Comparison of ENCODE assay signal across 17 cellular contexts in the genomic region with DNA sequence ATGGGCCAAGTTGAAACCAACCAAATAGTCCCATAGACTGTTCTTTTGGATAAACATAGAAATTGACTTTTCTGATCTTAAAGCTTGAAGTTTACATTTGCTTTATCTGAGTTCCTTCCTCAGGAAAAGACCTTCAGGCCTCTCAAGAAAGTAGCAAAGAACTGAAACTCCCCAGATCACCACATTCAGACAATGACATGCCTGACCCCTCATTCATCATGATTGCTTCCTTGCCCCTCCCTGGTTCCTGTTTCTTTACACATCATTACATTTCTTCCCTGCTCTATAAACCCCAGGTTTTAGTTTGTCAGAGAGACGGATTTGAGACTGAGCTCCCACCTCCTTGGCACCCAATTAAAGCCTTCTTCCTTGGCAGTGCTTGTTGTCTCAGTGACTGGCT.
DNase-seq lines count a peak whose midpoint lies in the region; ATAC-seq, FAIRE-seq and TF ChIP-seq lines count a peak whose summit lies in the region.
"Had no signal": no experiment of that assay in that cellular context is flagged by ENCODE, and none has a peak within 500 bp of the region (broad histone marks: within the 10 kb centered on the region; RNA-seq: fewer than 3 reads in every experiment).

No MANE protein-coding gene starts in this region.

- dilution Hi-C loops in endothelial cell of umbilical vein (cut with MboI; ENCODE audit: extremely low pct_ligation_motif_present, low sequenced_read_pairs), result no loop called here

- no peak overlapping the region for H3K4me2 ChIP-seq in K562 (ENCODE audit: insufficient read depth, low read length)
- no peak overlapping the region for H3K4me2 ChIP-seq in endothelial cell of umbilical vein (ENCODE audit: insufficient read depth, low read length)
- H3K4me2 ChIP-seq: BLaER1, GM23338 had no signal

- in situ Hi-C loops in K562 (cut with MboI), result no loop called here

- H3K27ac ChIP-seq in K562 (ENCODE audit: extremely low read depth, low read depth, low read length) (no peak overlapping the region), endothelial cell of umbilical vein (ENCODE audit: insufficient read depth, low read depth, low read length) (no peak overlapping the region)
- H3K27ac ChIP-seq: BLaER1 had no signal

- intact Hi-C loops in K562 (cut with micrococcal nuclease) (no loop called here), endothelial cell of umbilical vein (cut with micrococcal nuclease) (no loop called here), left ventricle myocardium superior (cut with micrococcal nuclease) (no loop called here)

- BruUV-seq in K562 (replicated peaks; lab: Mats Ljungman, UMichigan), result no TSS peak
- BruUV-seq in endothelial cell of umbilical vein (replicated peaks; lab: Mats Ljungman, UMichigan), result no TSS peak

- TF ChIP-seq CTCF in K562 (IDR thresholded peaks at IDR 0.05 in 2 of 3, conservative IDR thresholded peaks at IDR 0.05 in 1 of 3; ENCODE audit: insufficient read depth in 2 of 3, low read depth in 1 of 3, low read length in 3 of 3) (no peak), endothelial cell of umbilical vein (IDR thresholded peaks at IDR 0.05; ENCODE audit: extremely low read depth in 1 of 2, insufficient read depth in 1 of 2, low read depth in 1 of 2, low read length in 2 of 2) (no peak)

- FAIRE-seq in K562 (lab: Jason Lieb, UNC), result no peak
- FAIRE-seq in endothelial cell of umbilical vein (lab: Jason Lieb, UNC), result no peak
- FAIRE-seq: GM12892 had no signal

- peaks cover 5% of the 10 kb centered on the region for H3K9me3 ChIP-seq in K562 (replicated peaks; ENCODE audit: control insufficient read depth, insufficient read depth, low read depth, low read length)
- H3K9me3 ChIP-seq in endothelial cell of umbilical vein (replicated peaks; ENCODE audit: control insufficient read depth, insufficient read depth, low read length), result no peaks in the 10 kb centered on the region

- 36% methylated on average over 1 of the region's 1 CpG for WGBS in K562 (ENCODE audit: insufficient coverage, low coverage, missing lambda C conversion rate)

- no peaks in the 10 kb centered on the region for H3K27me3 ChIP-seq in K562 (ENCODE audit: control insufficient read depth in 2 of 2, insufficient read depth in 2 of 2, low read length in 2 of 2)
- peaks cover 8 to 14% of the 10 kb centered on the region in 2 experiments for H3K27me3 ChIP-seq in endothelial cell of umbilical vein (ENCODE audit: control insufficient read depth in 2 of 2, insufficient read depth in 2 of 2, low read length in 2 of 2)
- H3K27me3 ChIP-seq: BLaER1 had no signal

- H3K4me3 ChIP-seq in K562 (no peak overlapping the region), endothelial cell of umbilical vein (replicated peaks in 1 of 3; ENCODE audit: insufficient read depth in 1 of 3, low read depth in 1 of 3, low read length in 3 of 3) (no peak overlapping the region)
- H3K4me3 ChIP-seq: BLaER1, GM23338 had no signal

- no peak for TF ChIP-seq EP300 in K562 (IDR thresholded peaks at IDR 0.05; ENCODE audit: low read length)

- no peaks in the 10 kb centered on the region for H3K79me2 ChIP-seq in K562 (ENCODE audit: control insufficient read depth, insufficient read depth, low read length)
- H3K79me2 ChIP-seq in endothelial cell of umbilical vein (ENCODE audit: control insufficient read depth, insufficient read depth, low read length), result no peaks in the 10 kb centered on the region

- H3K9ac ChIP-seq in K562 (ENCODE audit: insufficient read depth in 1 of 2, low read depth in 2 of 2, low read length in 2 of 2), result no peak overlapping the region
- H3K9ac ChIP-seq in endothelial cell of umbilical vein (replicated peaks; ENCODE audit: extremely low read depth, insufficient read depth, low read length), result no peak overlapping the region
- H3K9ac ChIP-seq: BLaER1 had no signal

- no peak for TF ChIP-seq RAD21 in K562 (CRISPR knock-in tag; conservative IDR thresholded peaks at IDR 0.05 in 1 of 2, IDR thresholded peaks at IDR 0.05 in 1 of 2)

- no peaks in the 10 kb centered on the region for H3K4me1 ChIP-seq in K562 (replicated peaks in 1 of 2; ENCODE audit: control insufficient read depth in 2 of 2, insufficient read depth in 2 of 2, low read length in 2 of 2)
- H3K4me1 ChIP-seq in endothelial cell of umbilical vein (ENCODE audit: control insufficient read depth, extremely low read depth, insufficient read depth, low read length), result no peaks in the 10 kb centered on the region
- H3K4me1 ChIP-seq: BLaER1, Caco-2 had no signal

- DNase-seq in NOMO-1 treated with DMSO at 0.1 percent for 48 hours (lab: John Stamatoyannopoulos, UW; ENCODE audit: unreplicated experiment) (peak; percentile 41), NOMO-1 treated with dmso at 0.1 percent for 144 hours (lab: John Stamatoyannopoulos, UW; ENCODE audit: unreplicated experiment) (no peak), K562 (ENCODE audit: extremely low read depth in 1 of 4, low spot score in 3 of 4) (no peak), endothelial cell of umbilical vein (ENCODE audit: low read depth, low spot score) (peak; percentile 10), ureter (ENCODE audit: low spot score) (peak; percentile 8), left ventricle myocardium superior (no peak), NCI-H82 treated with DMSO at 0.1 percent for 48 hours (lab: John Stamatoyannopoulos, UW; ENCODE audit: unreplicated experiment) (no peak)
- DNase-seq: 8988T; AML-193; Caco-2; CD8-positive, alpha-beta memory T cell; DND-41; GDM1; H7 had no signal

- H4K20me1 ChIP-seq in K562 (replicated peaks; ENCODE audit: control insufficient read depth, insufficient read depth, low read length) (no peaks in the 10 kb centered on the region), endothelial cell of umbilical vein (replicated peaks; ENCODE audit: control insufficient read depth, extremely low read depth, insufficient read depth, low read length) (no peaks in the 10 kb centered on the region)
- H4K20me1 ChIP-seq: BLaER1 had no signal

- no peak for ATAC-seq in K562
- ATAC-seq in left ventricle myocardium superior, result no peak
- ATAC-seq: GM23338 had no signal

- TF ChIP-seq POLR2A in K562 (conservative IDR thresholded peaks at IDR 0.05) (no peak), endothelial cell of umbilical vein (IDR thresholded peaks at IDR 0.05; ENCODE audit: low read depth, low read length) (no peak)

- CTCF ChIA-PET in K562 (lab: Yijun Ruan, JAX; ENCODE audit: low intra/inter-chr PET ratio), result no interaction called here
- CTCF ChIA-PET in endothelial cell of umbilical vein (lab: Charles Lee), result interaction anchor here (1.9 kb wide), 1 partner anchor 11 kb away, joined by 6 read pairs; no protein-coding TSS in a partner anchor

- H2AFZ ChIP-seq in K562 (ENCODE audit: low read depth, low read length) (no peak overlapping the region), endothelial cell of umbilical vein (ENCODE audit: low read depth, low read length) (no peak overlapping the region)
- H2AFZ ChIP-seq: GM23338 had no signal

- POLR2A ChIA-PET in K562 (lab: Yijun Ruan, JAX) (no interaction called here), endothelial cell of umbilical vein (lab: Charles Lee) (no interaction called here)

- H3K36me3 ChIP-seq in K562 (ENCODE audit: control insufficient read depth, insufficient read depth, low read length), result no peaks in the 10 kb centered on the region
- no peaks in the 10 kb centered on the region for H3K36me3 ChIP-seq in endothelial cell of umbilical vein (ENCODE audit: control insufficient read depth in 2 of 2, extremely low read depth in 1 of 2, insufficient read depth in 2 of 2, low read length in 2 of 2)
- H3K36me3 ChIP-seq: BLaER1 had no signal

- H3K9me1 ChIP-seq in K562 (ENCODE audit: control insufficient read depth, insufficient read depth, low read length) (no peaks in the 10 kb centered on the region), endothelial cell of umbilical vein (replicated peaks; ENCODE audit: control insufficient read depth, extremely low read depth, insufficient read depth, low read length) (no peaks in the 10 kb centered on the region)

TF ChIP-seq in endothelial cell of umbilical vein, 7 proteins besides CTCF, POLR2A, EP300 and RAD21:
- TF ChIP-seq FOS (IDR thresholded peaks at IDR 0.05; ENCODE audit: borderline replicate concordance, insufficient read depth, low read length) (no peak), GATA2 (IDR thresholded peaks at IDR 0.05; ENCODE audit: insufficient read depth, insufficient read length, low read depth, low read length) (no peak), JUN (IDR thresholded peaks at IDR 0.05; ENCODE audit: borderline replicate concordance, insufficient read depth, insufficient read length, low read depth) (no peak), MAX (IDR thresholded peaks at IDR 0.05; ENCODE audit: insufficient read depth, insufficient read length) (no peak), EZH2 (IDR thresholded peaks at IDR 0.05; ENCODE audit: borderline replicate concordance, low read depth, low read length, severe bottlenecking) (no peak), MYC (IDR thresholded peaks at IDR 0.05; ENCODE audit: low read depth, low read length) (no peak), POLR2AphosphoS5 (IDR thresholded peaks at IDR 0.05; ENCODE audit: insufficient read depth, low read depth, low read length) (no peak)
TF ChIP-seq in endothelial cell of umbilical vein: peak in this region for 0.

Comparison
In these comparisons a context has a peak if more than half of its experiments do, and no peak if none do; other contexts are left out.
1. DNase-seq: peak in NOMO-1 treated with DMSO at 0.1 percent for 48 hours (single experiment), endothelial cell of umbilical vein (single experiment) and ureter (single experiment); none in NOMO-1 treated with dmso at 0.1 percent for 144 hours (single experiment), K562 (0 of 4), left ventricle myocardium superior (single experiment) and NCI-H82 treated with DMSO at 0.1 percent for 48 hours (single experiment).